8 cellular contexts compared by ENCODE assay signal in the genomic region with DNA sequence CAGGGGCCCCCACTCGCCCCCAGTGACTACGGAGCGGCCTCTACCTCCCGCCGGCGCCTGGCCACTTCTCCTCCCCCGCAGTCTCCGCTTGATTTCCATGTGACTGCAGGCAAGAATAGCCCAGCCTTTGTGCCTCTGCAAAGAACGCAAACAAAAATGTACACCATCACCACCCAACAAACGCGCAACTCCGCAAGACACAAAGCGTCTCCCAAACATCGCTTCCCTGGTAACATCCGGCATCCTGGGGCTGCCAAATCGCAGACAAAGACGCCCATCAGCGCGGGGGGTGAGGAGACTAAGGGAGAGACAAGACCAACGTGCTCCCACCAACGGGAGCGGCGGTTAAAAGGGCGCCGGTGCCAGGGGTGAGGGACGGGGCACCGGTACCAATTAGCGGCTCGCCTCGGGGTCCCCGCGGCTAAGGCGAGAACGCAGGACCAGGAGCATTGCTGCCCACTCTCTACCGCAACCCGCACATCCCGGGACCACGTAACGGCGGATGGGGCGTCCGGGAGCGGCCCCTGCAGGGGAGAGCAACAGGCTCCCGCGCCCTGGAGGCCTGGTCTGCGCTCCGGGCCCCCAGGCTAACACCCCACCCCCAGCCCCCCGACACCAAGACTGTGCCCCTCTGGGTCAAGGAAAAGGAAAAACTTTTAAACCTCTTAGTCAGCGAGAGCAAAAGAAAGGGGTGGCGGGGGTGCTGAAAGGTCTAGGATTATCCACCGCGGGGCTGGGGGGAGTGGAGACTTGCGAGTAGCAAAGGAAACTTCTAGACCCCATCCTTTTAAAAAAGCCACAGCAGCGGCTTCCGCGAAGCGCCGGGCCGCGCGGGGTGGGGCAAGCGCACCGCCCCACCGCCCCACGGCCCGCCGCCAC. TPM values are rescaled to one million over a fixed set of nuclear protein-coding genes. Genes with fewer than 3 reads are reported as not detected.
DNase-seq lines count a peak whose midpoint lies in the region; ATAC-seq, FAIRE-seq and TF ChIP-seq lines count a peak whose summit lies in the region.

No MANE protein-coding gene starts in this region.

- WGBS in HepG2 (ENCODE audit: low lambda C conversion rate) = 2% methylated on average over 40 of the region's 67 CpGs
- WGBS in testis, 2 donors = 0 to 1% methylated on average over 27 to 61 of the region's 67 CpGs

- peak; percentile 48 for TF ChIP-seq CTCF in HepG2 (CRISPR knock-in tag; IDR thresholded peaks at IDR 0.05)
- no peak for TF ChIP-seq CTCF in testis (IDR thresholded peaks at IDR 0.05)

- no peak overlapping the region for H3K27ac Mint-ChIP-seq in T-cell

- CTCF ChIA-PET in HepG2 (lab: Yijun Ruan, JAX; ENCODE audit: low intra/inter-chr PET ratio, low total read pairs) (no interaction called here), T-cell (lab: Charles Lee) (no interaction called here)

- no peaks in the 10 kb centered on the region for H4K20me1 ChIP-seq in HepG2 (ENCODE audit: insufficient read depth, low read length)

- H3K4me3 ChIP-seq in duodenal mucosa (ENCODE audit: low read depth in 1 of 2, low read length in 2 of 2) (peak overlapping the region; percentile 48 to 62), HepG2 (replicated peaks in 1 of 3; ENCODE audit: insufficient read depth in 1 of 3, low read depth in 2 of 3, low read length in 3 of 3) (peak overlapping the region; percentile 71 to 91 (median 81)), testis (peak overlapping the region; percentile 76 to 88)

- POLR2A ChIA-PET in HepG2 (lab: Yijun Ruan, JAX) (no interaction called here), T-cell (lab: Charles Lee) (no interaction called here)

- TF ChIP-seq EP300 in HepG2 (IDR thresholded peaks at IDR 0.05; ENCODE audit: low read depth in 2 of 2, low read length in 2 of 2) (no peak), HepG2 (CRISPR knock-in tag; IDR thresholded peaks at IDR 0.05; ENCODE audit: borderline replicate concordance) (no peak)

- H3K36me3 Mint-ChIP-seq in T-cell = no peaks in the 10 kb centered on the region

- no peaks in the 10 kb centered on the region for H3K4me1 ChIP-seq in duodenal mucosa (ENCODE audit: control insufficient read depth in 1 of 2, insufficient read depth in 2 of 2, low read length in 2 of 2)
- H3K4me1 ChIP-seq in HepG2 (ENCODE audit: insufficient read depth, low read length) = peaks cover 19% of the 10 kb centered on the region
- H3K4me1 ChIP-seq in testis = no peaks in the 10 kb centered on the region

- peaks cover 10 to 16% (median 13%) of the 10 kb centered on the region in 3 donors for H3K9me3 Mint-ChIP-seq in T-cell

- ATAC-seq in HepG2 (peak; percentile 87), T-cell (replicated peaks in 1 of 4) (no peak)

- peaks cover 20 to 25% of the 10 kb centered on the region in 2 donors for H3K27me3 Mint-ChIP-seq in T-cell

- H3K9me3 ChIP-seq in duodenal mucosa (ENCODE audit: control insufficient read depth in 1 of 2, low read length in 2 of 2) (no peaks in the 10 kb centered on the region), HepG2 (ENCODE audit: low read length) (no peaks in the 10 kb centered on the region), testis (no peaks in the 10 kb centered on the region)

- H3K27me3 ChIP-seq in duodenal mucosa (ENCODE audit: control insufficient read depth in 1 of 2, insufficient read depth in 2 of 2, low read length in 2 of 2) (peaks cover 0 to 7% of the 10 kb centered on the region in 2 donors), HepG2 (ENCODE audit: control insufficient read depth in 1 of 2, insufficient read depth in 2 of 2, low read length in 2 of 2) (no peaks in the 10 kb centered on the region), testis (no peaks in the 10 kb centered on the region)

- H3K36me3 ChIP-seq in duodenal mucosa (ENCODE audit: control insufficient read depth in 1 of 2, insufficient read depth in 2 of 2, low read length in 2 of 2) (no peaks in the 10 kb centered on the region), HepG2 (replicated peaks in 1 of 2; ENCODE audit: control insufficient read depth in 1 of 2, insufficient read depth in 2 of 2, low read length in 2 of 2) (no peaks in the 10 kb centered on the region), testis (ENCODE audit: low read depth, missing control alignments) (no peaks in the 10 kb centered on the region)

- TF ChIP-seq POLR2A in HepG2 (IDR thresholded peaks at IDR 0.05; ENCODE audit: insufficient read depth in 1 of 2, low read depth in 2 of 2, low read length in 2 of 2) (0 out of 4 replicates have a peak, but pooled peaks of 1 of the 2 experiments have one; percentile 12), testis (IDR thresholded peaks at IDR 0.05) (no peak)

- in situ Hi-C loops in HepG2 (cut with HindIII; ENCODE audit: extremely low pct_ligation_motif_present, low pct_unique_long_range_greater_than_20kb) = no loop called here

- H3K27ac ChIP-seq in duodenal mucosa (ENCODE audit: low read depth, low read length) (peak overlapping the region; percentile 66), HepG2 (ENCODE audit: extremely low read length, insufficient read depth, low read length) (peak overlapping the region; percentile 56), testis (peak overlapping the region; percentile 91 to 97)

- peak overlapping the region in 1 of 2 donors; percentile 18 for H3K9ac ChIP-seq in duodenal mucosa (ENCODE audit: low read depth in 1 of 2, low read length in 2 of 2)
- H3K9ac ChIP-seq in HepG2 (ENCODE audit: insufficient read depth, low read depth, low read length) = peak overlapping the region; percentile 70

- H3K79me2 ChIP-seq in HepG2 (ENCODE audit: insufficient read depth, low read length) = peaks cover 4% of the 10 kb centered on the region

- H3K4me3 Mint-ChIP-seq in T-cell = no peak overlapping the region

- intact Hi-C loops in HepG2 (cut with micrococcal nuclease; ENCODE audit: unreplicated experiment) (no loop called here), testis (cut with DNase I; ENCODE audit: low total_unique reads) (no loop called here)

- peak overlapping the region; percentile 83 for H3K4me2 ChIP-seq in HepG2 (ENCODE audit: low read depth, low read length)

- TF ChIP-seq RAD21 in HepG2 (CRISPR knock-in tag; IDR thresholded peaks at IDR 0.05) = no peak

- no TSS peak for BruUV-seq in HepG2 (replicated peaks; lab: Mats Ljungman, UMichigan)

- peak; percentile 77 for DNase-seq in ELF-1 (ENCODE audit: low read depth, low spot score)
- DNase-seq in NCI-H510A treated with DMSO at 0.1 percent for 48 hours (lab: John Stamatoyannopoulos, UW) = peak; percentile 72
- peak; percentile 37 for DNase-seq in HepG2 (ENCODE audit: low spot score)
- peak; percentile 80 for DNase-seq in testis
- DNase-seq in Kasumi-1 (lab: John Stamatoyannopoulos, UW) = no peak
- no peak for DNase-seq in T-cell
- no peak for DNase-seq in GDM1 (lab: John Stamatoyannopoulos, UW)

- H3K4me1 Mint-ChIP-seq in T-cell = no peaks in the 10 kb centered on the region

- no peak overlapping the region for H2AFZ ChIP-seq in HepG2 (ENCODE audit: low read length)

- FAIRE-seq in HepG2 (lab: Jason Lieb, UNC) = no peak

TF ChIP-seq in HepG2, 621 proteins besides CTCF, POLR2A, EP300 and RAD21 (continues in another document):
- TF ChIP-seq ARID2 (CRISPR knock-in tag; IDR thresholded peaks at IDR 0.05; ENCODE audit: borderline replicate concordance) = peak; percentile 74; the same call in 1 of the 2 replicates

RNA-seq across cellular contexts. Expression of gene MPDZ, which starts 0.9 kb away (rescaled TPM):
- 11.1 and 14.7 TPM in 2 replicates for total RNA-seq in HepG2 (2016; rRNA removed; fragmentation: Illumina TruSeq; extraction: Trizol)
- 3.5 and 4.1 TPM in 2 replicates for total RNA-seq in HepG2 (2016; cell fraction: cytosol; rRNA removed; fragmentation: Illumina TruSeq; extraction: Trizol; ENCODE audit: low read depth)
- total RNA-seq in HepG2 (2016; cell fraction: insoluble cytoplasmic fraction; rRNA removed; fragmentation: Illumina TruSeq; extraction: Trizol) = 9.6 and 13.2 TPM in 2 replicates
- 4.1 and 5.4 TPM in 2 replicates for total RNA-seq in HepG2 (2016; cell fraction: membrane; rRNA removed; fragmentation: Illumina TruSeq; extraction: Trizol)
- total RNA-seq in HepG2 (2016; cell fraction: nucleus; rRNA removed; fragmentation: Illumina TruSeq; extraction: Trizol) = 23.5 and 24.6 TPM in 2 replicates
- 12.1 and 12.4 TPM in 2 replicates for polyA plus RNA-seq in HepG2 (2011; rRNA removed)
- polyA plus RNA-seq in HepG2 (2011; cell fraction: cytosol; rRNA removed) = 3.3 and 4.8 TPM in 2 replicates
- polyA plus RNA-seq in HepG2 (2011; cell fraction: nucleus; rRNA removed) = 40.3 and 51.2 TPM in 2 replicates
- 9.0 and 10.7 TPM in 2 replicates for polyA plus RNA-seq in HepG2 (2012)
- polyA plus RNA-seq in HepG2 (2016; cell fraction: cytosol; fragmentation: Illumina TruSeq; extraction: Trizol; ENCODE audit: low read depth) = 0.50 and 0.54 TPM in 2 replicates
- 8.1 and 9.3 TPM in 2 replicates for polyA plus RNA-seq in HepG2 (2016; cell fraction: insoluble cytoplasmic fraction; fragmentation: Illumina TruSeq; extraction: Trizol; ENCODE audit: low read depth)
- polyA plus RNA-seq in HepG2 (2016; cell fraction: membrane; fragmentation: Illumina TruSeq; extraction: Trizol; ENCODE audit: low read depth) = 1.3 and 1.7 TPM in 2 replicates
- polyA plus RNA-seq in HepG2 (2016; cell fraction: nucleus; fragmentation: Illumina TruSeq; extraction: Trizol; ENCODE audit: insufficient read depth, low read depth) = 27.4 and 28.5 TPM in 2 replicates
- 2.3 and 6.5 TPM in 2 replicates for polyA minus RNA-seq in HepG2 (2011; rRNA and poly(A)+ RNA removed; ENCODE audit: low replicate concordance)
- polyA minus RNA-seq in HepG2 (2011; cell fraction: cytosol; rRNA and poly(A)+ RNA removed) = 7.4 and 10.9 TPM in 2 replicates
- polyA minus RNA-seq in HepG2 (2011; cell fraction: nucleus; rRNA and poly(A)+ RNA removed) = 52.7 and 69.1 TPM in 2 replicates
- total RNA-seq in testis = 10 to 100 TPM; 38.2 to 42.8 TPM
- 25.4 TPM for polyA plus RNA-seq in testis (ENCODE audit: insufficient read depth, low read depth, low replicate concordance)
- total RNA-seq in T-cell = under 1 TPM in 3 of 5 donors, not detected in 2; 0.26 to 0.92 (median 0.35) TPM

Comparison
In these comparisons a context has a peak if more than half of its experiments do, and no peak if none do; other contexts are left out.
1. DNase-seq: peak in ELF-1 (single experiment), NCI-H510A treated with DMSO at 0.1 percent for 48 hours (single experiment), HepG2 (single experiment) and testis (single experiment); none in Kasumi-1 (0 of 2), T-cell (0 of 34) and GDM1 (single experiment).
2. Peak in every context shown above with its lines, with median percentiles within 50 percentile points of each other: H3K27ac ChIP-seq and H3K4me3 ChIP-seq.